ENCODE assay signal across 11 cellular contexts in the genomic region with DNA sequence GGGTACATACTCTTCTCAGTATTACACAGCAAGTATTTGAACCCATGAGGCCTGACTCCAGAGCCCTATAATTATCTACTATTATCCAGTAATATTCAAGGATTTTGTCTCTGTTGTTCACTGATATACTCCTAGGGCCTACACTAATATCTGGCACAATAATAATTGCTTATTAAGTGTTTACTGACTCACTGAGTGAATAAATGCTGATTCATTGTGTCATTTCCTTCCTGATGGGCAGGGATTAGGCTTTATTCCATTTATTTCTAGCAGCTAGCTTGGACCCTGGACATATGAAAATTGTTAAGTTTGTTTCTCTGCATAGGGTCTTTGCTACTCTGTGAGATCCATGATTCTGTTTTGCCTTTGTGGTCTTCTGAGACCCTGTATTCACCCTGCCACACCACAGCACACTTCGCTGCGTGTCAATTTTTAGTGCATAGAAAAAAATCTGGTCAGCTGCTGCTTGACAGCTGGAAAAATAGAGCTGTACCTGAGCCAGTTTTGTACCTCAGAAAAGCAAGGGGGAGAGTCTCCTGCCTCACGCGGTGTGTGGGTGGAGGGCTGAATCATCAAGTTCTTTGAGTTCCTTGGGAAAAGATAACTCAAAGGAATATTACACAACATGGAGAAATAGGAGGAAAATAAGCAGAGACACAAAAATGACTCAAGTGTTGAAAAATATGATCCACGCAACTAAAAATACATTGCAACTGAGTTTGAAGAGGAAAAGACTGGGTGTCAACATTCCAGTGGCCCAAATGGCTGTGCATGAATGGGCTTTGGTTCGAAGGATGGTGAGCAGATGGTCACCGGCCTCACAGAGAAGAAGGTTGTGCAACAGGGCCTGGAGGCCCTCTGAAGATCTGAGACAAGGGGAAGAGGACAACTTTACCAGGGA. TPM values are rescaled to one million over a fixed set of nuclear protein-coding genes. Genes with fewer than 3 reads are reported as not detected.
A peak's percentile ranks its signal among the peaks of the same experiment; 100 is the strongest.
DNase-seq lines count a peak whose midpoint lies in the region; ATAC-seq and TF ChIP-seq lines count a peak whose summit lies in the region.
"Had no signal": no experiment of that assay in that cellular context is flagged by ENCODE, and none has a peak within 500 bp of the region (broad histone marks: within the 10 kb centered on the region; RNA-seq: fewer than 3 reads in every experiment).

No MANE protein-coding gene starts in this region.

- H3K4me2 ChIP-seq in GM23248 (ENCODE audit: unreplicated experiment) (peak overlapping the region; percentile 56), skeletal muscle satellite cell (ENCODE audit: low read length) (peak overlapping the region; percentile 60)

- in situ Hi-C loops in GM23248 (cut with MboI), result no loop called here

- no peaks in the 10 kb centered on the region for H3K9me3 ChIP-seq in GM23248 (ENCODE audit: low read depth)
- H3K9me3 ChIP-seq in skeletal muscle satellite cell (replicated peaks; ENCODE audit: low read length), result no peaks in the 10 kb centered on the region
- no peaks in the 10 kb centered on the region for H3K9me3 ChIP-seq in spleen
- H3K9me3 ChIP-seq: ascending aorta had no signal

- H3K9ac ChIP-seq in GM23248 (peak overlapping the region; percentile 77), skeletal muscle satellite cell (ENCODE audit: low read depth, low read length) (peak overlapping the region; percentile 57)

- H2AFZ ChIP-seq in GM23248, result peak overlapping the region; percentile 44

- no peaks in the 10 kb centered on the region for H3K9me2 ChIP-seq in GM23248 (ENCODE audit: insufficient read depth)

- TF ChIP-seq CTCF in spleen (IDR thresholded peaks at IDR 0.05 in 8 of 11, conservative IDR thresholded peaks at IDR 0.05 in 3 of 11), result no peak

- 0 to 2% methylated on average over 7 of the region's 7 CpGs for WGBS in GM23248 (ENCODE audit: low coverage in 1 of 2, low lambda C conversion rate in 2 of 2, missing lambda C conversion rate in 2 of 2), 2 experiments
- WGBS in spleen, 5 donors, result 81 to 91% (median 88%) methylated on average over 7 of the region's 7 CpGs

- H3K4me1 ChIP-seq in GM23248 (ENCODE audit: insufficient read depth), result peaks cover 62% of the 10 kb centered on the region
- peaks cover 55% of the 10 kb centered on the region for H3K4me1 ChIP-seq in skeletal muscle satellite cell (ENCODE audit: control insufficient read depth, insufficient read depth, low read length)
- H3K4me1 ChIP-seq in spleen, result no peaks in the 10 kb centered on the region
- H3K4me1 ChIP-seq: ascending aorta had no signal

- no peaks in the 10 kb centered on the region for H4K20me1 ChIP-seq in GM23248 (ENCODE audit: insufficient read depth)

- no peak for TF ChIP-seq POLR2A in spleen (IDR thresholded peaks at IDR 0.05)

- H3K4me3 ChIP-seq in GM23248 (peak overlapping the region; percentile 39; the same call in 1 of the 2 replicates), skeletal muscle satellite cell (ENCODE audit: low read length) (peak overlapping the region; percentile 24), spleen (no peak overlapping the region)
- H3K4me3 ChIP-seq: ascending aorta had no signal

- DNase-seq in GM23248 (peak; percentile 98), Right ventricle myocardium superior (no peak), spleen (no peak), OCI-M2 (lab: John Stamatoyannopoulos, UW; ENCODE audit: unreplicated experiment) (no peak), C1 segment of cervical spinal cord (lab: John Stamatoyannopoulos, UW) (no peak)
- DNase-seq: activated CD4-positive, CD25-positive, alpha-beta regulatory T cell had no signal

- H3F3A ChIP-seq in GM23248 (ENCODE audit: insufficient read depth), result peaks cover 40% of the 10 kb centered on the region

- intact Hi-C loops in Right ventricle myocardium superior (cut with DNase I) (no loop called here), spleen (cut with DNase I; ENCODE audit: low total_unique reads) (no loop called here)

- no peaks in the 10 kb centered on the region for H3K79me2 ChIP-seq in GM23248 (ENCODE audit: insufficient read depth)

- no peaks in the 10 kb centered on the region for H3K36me3 ChIP-seq in GM23248 (ENCODE audit: low read depth)
- H3K36me3 ChIP-seq in skeletal muscle satellite cell (ENCODE audit: insufficient read depth, low read length), result no peaks in the 10 kb centered on the region
- no peaks in the 10 kb centered on the region for H3K36me3 ChIP-seq in spleen
- H3K36me3 ChIP-seq: ascending aorta had no signal

- no peaks in the 10 kb centered on the region for H3K27me3 ChIP-seq in GM23248 (replicated peaks; ENCODE audit: insufficient read depth)
- H3K27me3 ChIP-seq in skeletal muscle satellite cell (ENCODE audit: control insufficient read depth, insufficient read depth, low read length), result no peaks in the 10 kb centered on the region
- no peaks in the 10 kb centered on the region for H3K27me3 ChIP-seq in spleen (replicated peaks in 1 of 7)
- H3K27me3 ChIP-seq: ascending aorta had no signal

- H3K27ac ChIP-seq in GM23248, result peak overlapping the region; percentile 97
- peak overlapping the region; percentile 59 for H3K27ac ChIP-seq in angular gyrus (ENCODE audit: low read depth, low read length)
- H3K27ac ChIP-seq in spleen, result no peak overlapping the region
- H3K27ac ChIP-seq: ascending aorta had no signal

- ATAC-seq in Right ventricle myocardium superior (ENCODE audit: poor library complexity) (peak; percentile 81), HG03354 (IDR thresholded peaks at IDR 0.05; ENCODE audit: poor library complexity, severe bottlenecking, unreplicated experiment) (no peak)
- ATAC-seq: left lobe of liver had no signal

RNA-seq across cellular contexts. Expression of gene DPP4, which starts 18.9 kb away (rescaled TPM):
- 33.5 and 39.9 TPM in 2 replicates for total RNA-seq in GM23248 (2014; rRNA removed; shearing (Covaris generic))
- polyA plus RNA-seq in GM23248 (2016; fragmentation: Nextera tagmentation; extraction: Ambion mirVana) (30.1 and 31.6 TPM in 2 replicates), spleen (1 to 10 TPM; 1.3 to 4.5 (median 1.7) TPM)
- total RNA-seq in Right ventricle myocardium superior (3.8 TPM), spleen (10 to 100 TPM; 13.1 to 28.6 (median 19.6) TPM)
- 105 and 175 TPM in 2 replicates for total RNA-seq in skeletal muscle satellite cell (2012; rRNA removed)

RNA-seq across cellular contexts. Expression of gene GCG, which starts 59.1 kb away (rescaled TPM):
- total RNA-seq in GM23248 (2014; rRNA removed; shearing (Covaris generic)), result not detected in 2 replicates
- polyA plus RNA-seq in GM23248 (2016; fragmentation: Nextera tagmentation; extraction: Ambion mirVana), result not detected in 2 replicates
- total RNA-seq in Right ventricle myocardium superior, result not detected
- not detected in 2 replicates for total RNA-seq in skeletal muscle satellite cell (2012; rRNA removed)
- not detected for total RNA-seq in spleen
- polyA plus RNA-seq in spleen, result under 1 TPM in 2 of 3 donors, not detected in 1; 0.21 to 0.28 TPM
- total RNA-seq: ascending aorta, left lobe of liver had no signal

Comparison
In these comparisons a context has a peak if more than half of its experiments do, and no peak if none do; other contexts are left out.
1. H3K27ac ChIP-seq: peak in GM23248 (single experiment) and angular gyrus (single experiment); none in spleen (0 of 8).
2. H3K4me3 ChIP-seq: peak in GM23248 (single experiment) and skeletal muscle satellite cell (single experiment); none in spleen (0 of 8).